ENCODE assay signal across 1 cellular context in the genomic region with DNA sequence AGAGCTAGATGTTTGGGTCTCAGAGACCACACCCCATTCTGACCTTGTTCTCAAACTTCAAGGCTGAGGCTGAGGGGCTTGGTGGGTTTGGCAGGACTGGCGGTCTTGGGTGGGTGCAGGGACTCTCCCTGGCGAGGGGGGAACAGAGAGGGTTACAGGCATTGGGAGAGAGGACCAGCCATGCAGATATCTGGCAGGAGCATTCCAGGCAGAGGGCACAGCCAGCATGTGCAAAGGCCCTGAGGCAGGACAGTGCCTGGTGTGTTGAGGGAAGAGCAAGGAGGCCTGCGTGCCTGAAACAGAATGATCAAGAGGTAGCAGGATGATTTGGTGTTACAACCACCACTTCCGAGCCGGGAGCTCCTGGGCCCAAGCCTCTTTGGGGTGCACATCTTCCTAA.
TF ChIP-seq lines count a peak whose summit lies in the region.

No MANE protein-coding gene starts in this region.

TF ChIP-seq in HepG2, 621 proteins besides CTCF, POLR2A, EP300 and RAD21:
- TF ChIP-seq, protein P1, sequence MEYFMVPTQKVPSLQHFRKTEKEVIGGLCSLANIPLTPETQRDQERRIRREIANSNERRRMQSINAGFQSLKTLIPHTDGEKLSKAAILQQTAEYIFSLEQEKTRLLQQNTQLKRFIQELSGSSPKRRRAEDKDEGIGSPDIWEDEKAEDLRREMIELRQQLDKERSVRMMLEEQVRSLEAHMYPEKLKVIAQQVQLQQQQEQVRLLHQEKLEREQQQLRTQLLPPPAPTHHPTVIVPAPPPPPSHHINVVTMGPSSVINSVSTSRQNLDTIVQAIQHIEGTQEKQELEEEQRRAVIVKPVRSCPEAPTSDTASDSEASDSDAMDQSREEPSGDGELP (IDR thresholded peaks at IDR 0.05; ENCODE audit: borderline replicate concordance, low read depth), result no peak
- TF ChIP-seq ZNF768 (CRISPR knock-in tag; IDR thresholded peaks at IDR 0.05), result peak; percentile 69; the same call in 1 of the 2 replicates
